In the genomic region with DNA sequence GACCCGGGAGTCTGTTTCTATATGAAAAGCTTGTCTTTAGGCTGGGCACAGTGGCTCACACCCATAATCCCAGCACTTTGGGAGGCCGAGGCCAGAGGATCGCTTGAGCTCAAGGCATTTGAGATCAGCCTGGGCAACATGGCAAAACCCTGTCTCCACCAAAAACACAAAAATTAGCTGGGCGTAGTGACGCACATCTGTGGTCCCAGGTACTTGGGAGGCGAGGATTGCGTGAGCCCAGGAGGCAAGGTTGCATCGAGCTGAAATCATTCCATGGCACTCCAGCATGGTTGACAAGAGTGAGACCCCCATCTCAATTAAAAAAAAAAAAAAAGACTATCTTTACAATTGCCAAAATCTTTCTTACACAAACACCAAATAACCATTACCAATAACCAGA, we compare ENCODE assay signal across 17 cellular contexts. TPM values are rescaled to one million over a fixed set of nuclear protein-coding genes. Genes with fewer than 3 reads are reported as not detected.
A peak's percentile ranks its signal among the peaks of the same experiment; 100 is the strongest.
DNase-seq lines count a peak whose midpoint lies in the region; ATAC-seq and TF ChIP-seq lines count a peak whose summit lies in the region.
"Had no signal": no experiment of that assay in that cellular context is flagged by ENCODE, and none has a peak within 500 bp of the region (broad histone marks: within the 10 kb centered on the region; RNA-seq: fewer than 3 reads in every experiment).

No MANE protein-coding gene starts in this region.

- H3F3A ChIP-seq in PC-3 (ENCODE audit: low read length, unreplicated experiment): peaks cover 17% of the 10 kb centered on the region
- H3F3A ChIP-seq in MM.1S (ENCODE audit: insufficient read depth, low read length): peaks cover 19% of the 10 kb centered on the region

- H3K79me2 ChIP-seq in PC-3 (ENCODE audit: low read length): peaks cover 66% of the 10 kb centered on the region
- H3K79me2 ChIP-seq in MM.1S (ENCODE audit: low read length): peaks cover 68% of the 10 kb centered on the region

- peak overlapping the region; percentile 96 to 99 for H3K27ac Mint-ChIP-seq in effector memory CD8-positive, alpha-beta T cell
- H3K27ac Mint-ChIP-seq: activated naive CD4-positive, alpha-beta T cell treated with anti-CD3 and anti-CD28 coated beads, Interleukin-2, amount 50 U/mL, for 72 hours had no signal

- H3K4me1 ChIP-seq in PC-3 (ENCODE audit: insufficient read depth, low read length) (peaks cover 70% of the 10 kb centered on the region), skeletal muscle satellite cell (ENCODE audit: control insufficient read depth, insufficient read depth, low read length) (peaks cover 68% of the 10 kb centered on the region), suprapubic skin (peaks cover 40% of the 10 kb centered on the region), MM.1S (ENCODE audit: low read length) (peaks cover 37% of the 10 kb centered on the region)

- no peaks in the 10 kb centered on the region for H3K9me3 ChIP-seq in PC-3 (ENCODE audit: low read length)
- H3K9me3 ChIP-seq in skeletal muscle satellite cell (replicated peaks; ENCODE audit: low read length): no peaks in the 10 kb centered on the region
- no peaks in the 10 kb centered on the region for H3K9me3 ChIP-seq in suprapubic skin
- H3K9me3 ChIP-seq in MM.1S (replicated peaks; ENCODE audit: insufficient read depth, low read length): no peaks in the 10 kb centered on the region
- H3K9me3 ChIP-seq: gastroesophageal sphincter had no signal

- TF ChIP-seq POLR2A in suprapubic skin (IDR thresholded peaks at IDR 0.05): no peak

- H3K27me3 Mint-ChIP-seq in effector memory CD8-positive, alpha-beta T cell: no peaks in the 10 kb centered on the region

- H3K9ac ChIP-seq in PC-3 (ENCODE audit: low read length) (peak overlapping the region; percentile 100), skeletal muscle satellite cell (ENCODE audit: low read depth, low read length) (no peak overlapping the region), MM.1S (ENCODE audit: low read length) (no peak overlapping the region)

- H3K9me3 Mint-ChIP-seq in effector memory CD8-positive, alpha-beta T cell: no peaks in the 10 kb centered on the region
- H3K9me3 Mint-ChIP-seq: activated naive CD4-positive, alpha-beta T cell treated with anti-CD3 and anti-CD28 coated beads, Interleukin-2, amount 50 U/mL, for 72 hours had no signal

- peak; percentile 91 for DNase-seq in NCI-H82 (lab: John Stamatoyannopoulos, UW)
- DNase-seq in NCI-H82 treated with DMSO at 0.1 percent for 48 hours (lab: John Stamatoyannopoulos, UW; ENCODE audit: unreplicated experiment): no peak
- DNase-seq in PC-3: no peak
- no peak for DNase-seq in effector memory CD8-positive, alpha-beta T cell
- no peak for DNase-seq in suprapubic skin (ENCODE audit: low spot score in 2 of 2)
- no peak for DNase-seq in MM.1S
- DNase-seq: Kasumi-1, NCI-H1436 treated with DMSO at 0.1 percent for 48 hours had no signal

- H4K20me1 ChIP-seq in PC-3 (ENCODE audit: low read length) (no peaks in the 10 kb centered on the region), MM.1S (ENCODE audit: insufficient read depth, low read length) (no peaks in the 10 kb centered on the region)

- intact Hi-C loops in PC-3 (cut with micrococcal nuclease): loop anchor here (5.0 kb wide), 1 partner anchor 64 kb away; no protein-coding TSS in a partner anchor

- peak overlapping the region; percentile 94 to 97 for H3K4me3 Mint-ChIP-seq in effector memory CD8-positive, alpha-beta T cell

- peak overlapping the region; percentile 88 for H3K4me3 ChIP-seq in PC-3 (ENCODE audit: low read length)
- no peak overlapping the region for H3K4me3 ChIP-seq in skeletal muscle satellite cell (ENCODE audit: low read length)
- H3K4me3 ChIP-seq in suprapubic skin: no peak overlapping the region
- no peak overlapping the region for H3K4me3 ChIP-seq in MM.1S (ENCODE audit: low read length)
- H3K4me3 ChIP-seq: gastroesophageal sphincter had no signal

- TF ChIP-seq EP300 in suprapubic skin (IDR thresholded peaks at IDR 0.05): no peak

- BruUV-seq in PC-3 (replicated peaks; lab: Mats Ljungman, UMichigan): no TSS peak

- no peak for ATAC-seq in PC-3
- no peak for ATAC-seq in effector memory CD8-positive, alpha-beta T cell (replicated peaks)
- no peak for ATAC-seq in GM18502 (IDR thresholded peaks at IDR 0.05; ENCODE audit: poor library complexity, unreplicated experiment)
- ATAC-seq: activated naive CD4-positive, alpha-beta T cell treated with anti-CD3 and anti-CD28 coated beads, Interleukin-2, amount 50 U/mL, for 72 hours; gastroesophageal sphincter had no signal

- peaks cover 17% of the 10 kb centered on the region for H3K36me3 Mint-ChIP-seq in effector memory CD8-positive, alpha-beta T cell (ENCODE audit: insufficient read depth)

- peaks cover 44 to 67% of the 10 kb centered on the region in 2 donors for H3K4me1 Mint-ChIP-seq in effector memory CD8-positive, alpha-beta T cell (ENCODE audit: low read depth in 2 of 2)

- 96% methylated on average over 8 of the region's 8 CpGs for WGBS in suprapubic skin

- no peak for TF ChIP-seq CTCF in PC-3 (conservative IDR thresholded peaks at IDR 0.05; ENCODE audit: low read depth, low read length)
- no peak for TF ChIP-seq CTCF in suprapubic skin (IDR thresholded peaks at IDR 0.05)
- no peak for TF ChIP-seq CTCF in MM.1S (IDR thresholded peaks at IDR 0.05; ENCODE audit: low read length)

- no peak overlapping the region for H2AFZ ChIP-seq in PC-3 (ENCODE audit: low read length)
- no peak overlapping the region for H2AFZ ChIP-seq in MM.1S (ENCODE audit: low read length)

- H3K27me3 ChIP-seq in PC-3 (ENCODE audit: low read length) (no peaks in the 10 kb centered on the region), skeletal muscle satellite cell (ENCODE audit: control insufficient read depth, insufficient read depth, low read length) (no peaks in the 10 kb centered on the region), suprapubic skin (no peaks in the 10 kb centered on the region), MM.1S (replicated peaks; ENCODE audit: insufficient read depth, low read length) (no peaks in the 10 kb centered on the region)
- H3K27me3 ChIP-seq: gastroesophageal sphincter had no signal

- H3K27ac ChIP-seq in PC-3 (ENCODE audit: low read length) (peak overlapping the region; percentile 99), suprapubic skin (no peak overlapping the region), MM.1S (ENCODE audit: low read length) (no peak overlapping the region)
- H3K27ac ChIP-seq: 22Rv1, gastroesophageal sphincter had no signal

- H3K4me2 ChIP-seq in PC-3 (ENCODE audit: low read length) (peak overlapping the region; percentile 96), skeletal muscle satellite cell (ENCODE audit: low read length) (peak overlapping the region; percentile 52), MM.1S (ENCODE audit: low read depth, low read length) (no peak overlapping the region)

- H3K9me2 ChIP-seq in PC-3 (replicated peaks; ENCODE audit: low read length) (no peaks in the 10 kb centered on the region), MM.1S (replicated peaks; ENCODE audit: insufficient read depth, low read length) (no peaks in the 10 kb centered on the region)

- POLR2A ChIA-PET in PC-3 (lab: Charles Lee; ENCODE audit: unreplicated experiment): no interaction called here

- CTCF ChIA-PET in PC-3 (lab: Charles Lee): no interaction called here

- H3K36me3 ChIP-seq in PC-3 (ENCODE audit: low read depth, low read length) (no peaks in the 10 kb centered on the region; the same call in 1 of the 2 replicates), skeletal muscle satellite cell (ENCODE audit: insufficient read depth, low read length) (no peaks in the 10 kb centered on the region), suprapubic skin (no peaks in the 10 kb centered on the region), MM.1S (replicated peaks; ENCODE audit: insufficient read depth, low read length) (no peaks in the 10 kb centered on the region)
- H3K36me3 ChIP-seq: gastroesophageal sphincter had no signal

RNA-seq across cellular contexts. Expression of a gene that starts 22.7 kb away (rescaled TPM):
- total RNA-seq in PC-3 (2014; rRNA removed): 37.7 and 46.4 TPM in 2 replicates
- 16.6 and 20.0 TPM in 2 replicates for total RNA-seq in skeletal muscle satellite cell (2012; rRNA removed)
- total RNA-seq in suprapubic skin: 10 to 100 TPM; 12.8 to 24.0 (median 16.6) TPM

RNA-seq across cellular contexts. Expression of a gene that starts 33.5 kb away (rescaled TPM):
- total RNA-seq in PC-3 (2014; rRNA removed): 10.7 and 16.5 TPM in 2 replicates
- 9.6 and 9.9 TPM in 2 replicates for total RNA-seq in skeletal muscle satellite cell (2012; rRNA removed)
- 1 to 10 TPM; 3.2 to 7.7 (median 6.4) TPM for total RNA-seq in suprapubic skin

RNA-seq across cellular contexts. Expression of a gene that starts 35.3 kb away (rescaled TPM):
- total RNA-seq in PC-3 (2014; rRNA removed): not detected in 2 replicates
- total RNA-seq in skeletal muscle satellite cell (2012; rRNA removed): not detected in 2 replicates
- total RNA-seq in suprapubic skin: not detected
- total RNA-seq: activated naive CD4-positive, alpha-beta T cell treated with anti-CD3 and anti-CD28 coated beads, Interleukin-2, amount 50 U/mL, for 72 hours; bronchial epithelial cell; gastroesophageal sphincter; NCI-H460; omental fat pad; skeletal muscle tissue had no signal

RNA-seq across cellular contexts. Expression of a gene that starts 55.9 kb away (rescaled TPM):
- total RNA-seq in PC-3 (2014; rRNA removed) (18.6 and 33.5 TPM in 2 replicates), suprapubic skin (10 to 100 TPM; 16.1 to 24.7 (median 20.1) TPM)
- 27.4 and 30.1 TPM in 2 replicates for total RNA-seq in skeletal muscle satellite cell (2012; rRNA removed)
